In genomic region chr17:3944485-3945388, GRCh38 we compare ENCODE assay signal across 8 cellular contexts. TPM values are rescaled to one million over a fixed set of nuclear protein-coding genes. Genes with fewer than 3 reads are reported as not detected.
DNase-seq lines count a peak whose midpoint lies in the region; ATAC-seq and TF ChIP-seq lines count a peak whose summit lies in the region.

No MANE protein-coding gene starts in this region.

- no peak overlapping the region for H3K27ac ChIP-seq in right atrium auricular region

- H3K4me3 Mint-ChIP-seq in activated naive CD8-positive, alpha-beta T cell treated with anti-CD3 and anti-CD28 coated beads, Interleukin-2, amount 50 U/mL, for 24 hours, result no peak overlapping the region

- ATAC-seq in activated naive CD8-positive, alpha-beta T cell treated with anti-CD3 and anti-CD28 coated beads, Interleukin-2, amount 50 U/mL, for 24 hours, result peak; percentile 35
- no peak for ATAC-seq in GM18858 (IDR thresholded peaks at IDR 0.05; ENCODE audit: unreplicated experiment)

- H3K4me1 Mint-ChIP-seq in activated naive CD8-positive, alpha-beta T cell treated with anti-CD3 and anti-CD28 coated beads, Interleukin-2, amount 50 U/mL, for 24 hours, result no peaks in the 10 kb centered on the region

- peaks cover 0 to 19% of the 10 kb centered on the region in 2 donors for H3K4me1 ChIP-seq in right atrium auricular region

- H3K36me3 Mint-ChIP-seq in activated naive CD8-positive, alpha-beta T cell treated with anti-CD3 and anti-CD28 coated beads, Interleukin-2, amount 50 U/mL, for 24 hours (ENCODE audit: low read depth), result peaks cover 22% of the 10 kb centered on the region

- no peak for TF ChIP-seq CTCF in BJ (IDR thresholded peaks at IDR 0.05; ENCODE audit: insufficient read depth, low read depth, low read length)
- no peak for TF ChIP-seq CTCF in right atrium auricular region (IDR thresholded peaks at IDR 0.05)

- H3K36me3 ChIP-seq in BJ (ENCODE audit: control insufficient read depth, insufficient read depth, low read length), result no peaks in the 10 kb centered on the region
- H3K36me3 ChIP-seq in MG63, result no peaks in the 10 kb centered on the region
- H3K36me3 ChIP-seq in right atrium auricular region, result no peaks in the 10 kb centered on the region

- POLR2A ChIA-PET in BJ (lab: Charles Lee), result no interaction called here

- H3K27ac Mint-ChIP-seq in activated naive CD8-positive, alpha-beta T cell treated with anti-CD3 and anti-CD28 coated beads, Interleukin-2, amount 50 U/mL, for 24 hours, result no peak overlapping the region

- H3K27me3 ChIP-seq in BJ (ENCODE audit: control insufficient read depth, insufficient read depth, low read length) (no peaks in the 10 kb centered on the region), MG63 (no peaks in the 10 kb centered on the region), right atrium auricular region (no peaks in the 10 kb centered on the region)

- CTCF ChIA-PET in BJ (lab: Yijun Ruan, JAX), result interaction anchor here (2.7 kb wide), 1 partner anchor 31 kb away, joined by 11 read pairs; no protein-coding TSS in a partner anchor

- H3K9me3 Mint-ChIP-seq in activated naive CD8-positive, alpha-beta T cell treated with anti-CD3 and anti-CD28 coated beads, Interleukin-2, amount 50 U/mL, for 24 hours, result no peaks in the 10 kb centered on the region

- H3K4me3 ChIP-seq in BJ (ENCODE audit: low read depth, low read length) (peak overlapping the region; percentile 65), MG63 (peak overlapping the region; percentile 25), right atrium auricular region (peak overlapping the region; percentile 15 to 50), skeletal muscle cell (ENCODE audit: low read depth, low read length) (peak overlapping the region; percentile 51)

- H3K27me3 Mint-ChIP-seq in activated naive CD8-positive, alpha-beta T cell treated with anti-CD3 and anti-CD28 coated beads, Interleukin-2, amount 50 U/mL, for 24 hours, result no peaks in the 10 kb centered on the region

- no peaks in the 10 kb centered on the region for H3K9me3 ChIP-seq in MG63
- H3K9me3 ChIP-seq in right atrium auricular region, result no peaks in the 10 kb centered on the region

- DNase-seq in BJ (ENCODE audit: low read depth) (no peak), MG63 (peak; percentile 36), right atrium auricular region (ENCODE audit: low spot score) (no peak), skeletal muscle cell (ENCODE audit: low read depth) (no peak), NCI-H187 (lab: John Stamatoyannopoulos, UW) (no peak), COR-L47 (lab: John Stamatoyannopoulos, UW) (no peak)
- DNase-seq in activated naive CD8-positive, alpha-beta T cell treated with anti-CD3 and anti-CD28 coated beads, Interleukin-2, amount 50 U/mL, for 24 hours, result peak; percentile 47

RNA-seq across cellular contexts. Expression of gene ATP2A3, which starts 19.5 kb away (rescaled TPM):
- polyA plus RNA-seq in BJ (2011; rRNA removed), result 0.65 and 1.1 TPM in 2 replicates
- 0.72 and 1.5 TPM in 2 replicates for polyA minus RNA-seq in BJ (2011; rRNA and poly(A)+ RNA removed)
- total RNA-seq in MG63 (2014; rRNA removed; shearing (Covaris generic); ENCODE audit: low replicate concordance), result 0.32 and 1.2 TPM in 2 replicates
- total RNA-seq in right atrium auricular region, result 10 to 100 TPM in 1 of 2 donors, 1 to 10 TPM in 1; 5.5 to 12.2 TPM

RNA-seq across cellular contexts. Expression of gene P2RX1, which starts 28.5 kb away (rescaled TPM):
- 0.02 and 0.05 TPM in 2 replicates for polyA plus RNA-seq in BJ (2011; rRNA removed)
- not detected in 2 replicates for polyA minus RNA-seq in BJ (2011; rRNA and poly(A)+ RNA removed)
- not detected in 2 replicates for total RNA-seq in MG63 (2014; rRNA removed; shearing (Covaris generic); ENCODE audit: low replicate concordance)
- total RNA-seq in right atrium auricular region, result 1 to 10 TPM in 1 of 2 donors, under 1 TPM in 1; 0.85 to 2.8 TPM

RNA-seq across cellular contexts. Expression of gene CAMKK1, which starts 51.9 kb away (rescaled TPM):
- polyA plus RNA-seq in BJ (2011; rRNA removed), result 4.6 and 6.1 TPM in 2 replicates
- 5.9 and 7.0 TPM in 2 replicates for polyA minus RNA-seq in BJ (2011; rRNA and poly(A)+ RNA removed)
- total RNA-seq in MG63 (2014; rRNA removed; shearing (Covaris generic); ENCODE audit: low replicate concordance), result 3.1 and 3.9 TPM in 2 replicates
- 1 to 10 TPM; 3.0 to 3.2 TPM for total RNA-seq in right atrium auricular region

Comparison
In these comparisons a context has a peak if more than half of its experiments do, and no peak if none do; other contexts are left out.
1. DNase-seq: peak in MG63 (single experiment) and activated naive CD8-positive, alpha-beta T cell treated with anti-CD3 and anti-CD28 coated beads, Interleukin-2, amount 50 U/mL, for 24 hours (single experiment); none in BJ (single experiment), right atrium auricular region (single experiment), skeletal muscle cell (single experiment), NCI-H187 (0 of 2) and COR-L47 (single experiment).
2. Peak in every context shown above with its lines, with median percentiles within 50 percentile points of each other: H3K4me3 ChIP-seq.